19 cellular contexts compared by ENCODE assay signal in the genomic region with DNA sequence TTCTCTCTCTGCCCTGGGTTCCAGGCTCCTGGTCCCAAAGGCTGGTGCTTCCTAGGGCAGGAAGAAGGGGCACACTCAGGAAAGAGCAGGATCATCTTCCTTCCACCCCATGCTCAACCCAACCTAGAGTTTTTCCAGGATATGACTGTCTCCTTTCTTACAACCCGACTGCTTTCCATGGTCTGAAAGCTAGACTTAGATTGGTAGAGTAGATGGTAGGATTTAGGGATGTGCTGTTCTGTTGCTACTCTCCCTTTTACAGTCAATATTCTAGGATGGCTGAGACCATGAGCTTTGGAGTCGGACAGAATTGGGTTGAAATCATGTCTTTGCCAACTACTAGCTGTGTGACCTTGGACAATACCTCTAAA. TPM values are rescaled to one million over a fixed set of nuclear protein-coding genes. Genes with fewer than 3 reads are reported as not detected.
"Had no signal": no experiment of that assay in that cellular context is flagged by ENCODE, and none has a peak within 500 bp of the region (broad histone marks: within the 10 kb centered on the region; RNA-seq: fewer than 3 reads in every experiment).

No MANE protein-coding gene starts in this region.

- H3K36me3 ChIP-seq: brain microvascular endothelial cell, heart right ventricle, SJCRH30 had no signal

- H3K9me3 Mint-ChIP-seq: activated CD8-positive, alpha-beta T cell treated with anti-CD3 and anti-CD28 coated beads for 36 hours had no signal

- DNase-seq: activated CD4-positive, alpha-beta T cell treated with anti-CD3 and anti-CD28 coated beads for 4 hours; activated CD8-positive, alpha-beta T cell treated with anti-CD3 and anti-CD28 coated beads for 36 hours; activated gamma-delta T cell; activated T-cell treated with anti-CD3 and anti-CD28 coated beads, Interleukin-2, amount 50 U/mL, for 48 hours; anterior cingulate cortex; brain microvascular endothelial cell; cortex of kidney; effector CD8-positive, alpha-beta T cell; stimulated activated CD4-positive, alpha-beta T cell treated with anti-CD3 and anti-CD28 coated beads, Interleukin-12 subunit alpha, Interleukin-12 subunit beta, amount 100 ng/mL, for 4 hours; stimulated activated CD4-positive, alpha-beta T cell treated with anti-CD3 and anti-CD28 coated beads, Interleukin-2, amount 100 ng/mL, for 24 hours had no signal

- H3K4me3 Mint-ChIP-seq: activated CD8-positive, alpha-beta T cell treated with anti-CD3 and anti-CD28 coated beads for 36 hours; activated naive CD8-positive, alpha-beta T cell; central memory CD8-positive, alpha-beta T cell; neural crest cell; type B pancreatic cell; WTC11 had no signal

- H3K27ac ChIP-seq: brain microvascular endothelial cell, SJCRH30 had no signal

- H3K4me1 Mint-ChIP-seq: central memory CD8-positive, alpha-beta T cell had no signal

- H3K27me3 Mint-ChIP-seq: type B pancreatic cell had no signal

- H3K4me3 ChIP-seq: heart right ventricle, SJCRH30 had no signal

- ATAC-seq: activated CD8-positive, alpha-beta T cell treated with anti-CD3 and anti-CD28 coated beads for 36 hours; WTC11 had no signal

- H3K36me3 Mint-ChIP-seq: activated naive CD8-positive, alpha-beta T cell; WTC11 had no signal

- H3K9me3 ChIP-seq: heart right ventricle, SJCRH30 had no signal

- H3K27me3 ChIP-seq: brain microvascular endothelial cell, heart right ventricle, SJCRH30 had no signal

- H3K27ac Mint-ChIP-seq: activated CD8-positive, alpha-beta T cell treated with anti-CD3 and anti-CD28 coated beads for 36 hours; activated naive CD8-positive, alpha-beta T cell; type B pancreatic cell; WTC11 had no signal

RNA-seq across cellular contexts. Expression of gene IGFBP5, which starts 45.9 kb away (rescaled TPM):
- total RNA-seq: activated CD8-positive, alpha-beta T cell treated with anti-CD3 and anti-CD28 coated beads for 36 hours; endothelial cell of umbilical vein; T-helper 2 cell treated with Interferon-gamma antibody and Interleukin-4, amounts not matched to agents 100 ng/mL and 5 ng/mL, for 36 hours had no signal
